ENCODE assay signal across 14 cellular contexts in genomic region chr12:120125792-120126634, GRCh38. TPM values are rescaled to one million over a fixed set of nuclear protein-coding genes. Genes with fewer than 3 reads are reported as not detected.
A peak's percentile ranks its signal among the peaks of the same experiment; 100 is the strongest.
DNase-seq lines count a peak whose midpoint lies in the region; ATAC-seq and TF ChIP-seq lines count a peak whose summit lies in the region.
"Had no signal": no experiment of that assay in that cellular context is flagged by ENCODE, and none has a peak within 500 bp of the region (broad histone marks: within the 10 kb centered on the region; RNA-seq: fewer than 3 reads in every experiment).

No MANE protein-coding gene starts in this region.

- no peaks in the 10 kb centered on the region for H3K9me3 Mint-ChIP-seq in activated T-helper 17 cell treated with anti-CD3 and anti-CD28 coated beads, Interleukin-2, amount 50 U/mL, for 72 hours
- H3K9me3 Mint-ChIP-seq: neural crest cell had no signal

- H3K27me3 ChIP-seq in heart right ventricle = no peaks in the 10 kb centered on the region
- no peaks in the 10 kb centered on the region for H3K27me3 ChIP-seq in subcutaneous abdominal adipose tissue (ENCODE audit: control insufficient read depth in 5 of 5, insufficient read depth in 4 of 5, low read length in 5 of 5)
- H3K27me3 ChIP-seq in HAP-1 (ENCODE audit: low read depth) = no peaks in the 10 kb centered on the region
- H3K27me3 ChIP-seq: BLaER1, transverse colon had no signal

- intact Hi-C loops in heart right ventricle (cut with DNase I) (no loop called here), left ventricle myocardium superior (cut with micrococcal nuclease) (no loop called here)

- ATAC-seq in heart right ventricle = peak in 1 of 8 donors; percentile 3
- ATAC-seq in left ventricle myocardium superior = no peak
- peak; percentile 65 for ATAC-seq in activated T-helper 17 cell treated with anti-CD3 and anti-CD28 coated beads, Interleukin-2, amount 50 U/mL, for 72 hours (replicated peaks)
- no peak for ATAC-seq in GM21526 (IDR thresholded peaks at IDR 0.05; ENCODE audit: low FRiP score, unreplicated experiment)
- ATAC-seq in GM21390 (IDR thresholded peaks at IDR 0.05; ENCODE audit: unreplicated experiment) = no peak

- H3K4me3 ChIP-seq in heart right ventricle (no peak overlapping the region), fibroblast of villous mesenchyme (ENCODE audit: low read depth, low read length) (no peak overlapping the region), subcutaneous abdominal adipose tissue (ENCODE audit: low read depth in 1 of 5, low read length in 5 of 5) (no peak overlapping the region), HAP-1 (no peak overlapping the region)
- H3K4me3 ChIP-seq: BLaER1, transverse colon had no signal

- no peaks in the 10 kb centered on the region for H3K9me3 ChIP-seq in heart right ventricle
- H3K9me3 ChIP-seq in subcutaneous abdominal adipose tissue (ENCODE audit: control insufficient read depth in 5 of 5, low read length in 5 of 5) = no peaks in the 10 kb centered on the region
- H3K9me3 ChIP-seq in HAP-1 = no peaks in the 10 kb centered on the region
- H3K9me3 ChIP-seq: BLaER1, transverse colon had no signal

- H3K36me3 ChIP-seq in heart right ventricle = peaks cover 0 to 54% (median 40%) of the 10 kb centered on the region in 9 donors
- peaks cover 0 to 54% (median 44%) of the 10 kb centered on the region in 5 donors for H3K36me3 ChIP-seq in subcutaneous abdominal adipose tissue (ENCODE audit: control insufficient read depth in 5 of 5, insufficient read depth in 5 of 5, low read length in 5 of 5)
- H3K36me3 ChIP-seq in HAP-1 (replicated peaks) = peaks cover 46% of the 10 kb centered on the region

- in situ Hi-C loops in HAP-1 (cut with MboI; ENCODE audit: low sequenced_read_pairs) = no loop called here

- peak overlapping the region; percentile 60 for H3K4me3 Mint-ChIP-seq in activated T-helper 17 cell treated with anti-CD3 and anti-CD28 coated beads, Interleukin-2, amount 50 U/mL, for 72 hours
- H3K4me3 Mint-ChIP-seq: neural crest cell had no signal

- H3K27ac Mint-ChIP-seq in activated T-helper 17 cell treated with anti-CD3 and anti-CD28 coated beads, Interleukin-2, amount 50 U/mL, for 72 hours = peak overlapping the region; percentile 92

- H3K27ac ChIP-seq in heart right ventricle = peak overlapping the region in 6 of 10 donors; percentile 11 to 82 (median 36)
- H3K27ac ChIP-seq in subcutaneous abdominal adipose tissue (ENCODE audit: low read depth, low read length) = peak overlapping the region; percentile 39
- H3K27ac ChIP-seq: BLaER1 had no signal

- peaks cover 0 to 46% (median 4%) of the 10 kb centered on the region in 9 donors for H3K4me1 ChIP-seq in heart right ventricle
- H3K4me1 ChIP-seq in subcutaneous abdominal adipose tissue (ENCODE audit: control insufficient read depth in 5 of 5, insufficient read depth in 5 of 5, low read length in 5 of 5) = peaks cover 0 to 28% (median 10%) of the 10 kb centered on the region in 5 donors
- no peaks in the 10 kb centered on the region for H3K4me1 ChIP-seq in HAP-1
- H3K4me1 ChIP-seq: transverse colon had no signal

- H3K27me3 Mint-ChIP-seq in activated T-helper 17 cell treated with anti-CD3 and anti-CD28 coated beads, Interleukin-2, amount 50 U/mL, for 72 hours = no peaks in the 10 kb centered on the region

- peaks cover 54% of the 10 kb centered on the region for H3K36me3 Mint-ChIP-seq in activated T-helper 17 cell treated with anti-CD3 and anti-CD28 coated beads, Interleukin-2, amount 50 U/mL, for 72 hours (ENCODE audit: low read depth)

- DNase-seq in heart right ventricle = no peak
- DNase-seq in left ventricle myocardium superior = no peak
- DNase-seq in fibroblast of villous mesenchyme (ENCODE audit: low read depth) = peak; percentile 17
- DNase-seq in HAP-1 (ENCODE audit: low spot score in 2 of 2) = no peak
- DNase-seq: effector CD8-positive, alpha-beta T cell; NCI-H1436; stimulated activated CD4-positive, alpha-beta T cell treated with anti-CD3 and anti-CD28 coated beads, Interleukin-2, amount 100 ng/mL, for 48 hours had no signal

- peaks cover 33% of the 10 kb centered on the region for H3K4me1 Mint-ChIP-seq in activated T-helper 17 cell treated with anti-CD3 and anti-CD28 coated beads, Interleukin-2, amount 50 U/mL, for 72 hours

- TF ChIP-seq CTCF in heart right ventricle (IDR thresholded peaks at IDR 0.05) (no peak), fibroblast of villous mesenchyme (IDR thresholded peaks at IDR 0.05; ENCODE audit: insufficient read depth, low read depth, low read length) (no peak)

- WGBS in heart right ventricle, 2 donors = 84 to 88% methylated on average over 6 of the region's 6 CpGs

- H3K9ac ChIP-seq in subcutaneous abdominal adipose tissue (ENCODE audit: low read length in 5 of 5) = no peak overlapping the region
- H3K9ac ChIP-seq: BLaER1 had no signal

RNA-seq across cellular contexts. Expression of gene RAB35, which starts 9.5 kb away (rescaled TPM):
- total RNA-seq in heart right ventricle (10 to 100 TPM; 15.4 to 33.6 (median 24.3) TPM), left ventricle myocardium superior (24.0 TPM), fibroblast of villous mesenchyme (24.5 and 24.6 TPM in 2 replicates)
- 10 to 100 TPM; 13.3 to 24.1 TPM for polyA plus RNA-seq in heart right ventricle
- 10 to 100 TPM; 43.8 to 76.4 TPM for total RNA-seq in activated T-helper 17 cell treated with anti-CD3 and anti-CD28 coated beads, Interleukin-2, amount 50 U/mL, for 72 hours
